8 cellular contexts compared by ENCODE assay signal in the genomic region with DNA sequence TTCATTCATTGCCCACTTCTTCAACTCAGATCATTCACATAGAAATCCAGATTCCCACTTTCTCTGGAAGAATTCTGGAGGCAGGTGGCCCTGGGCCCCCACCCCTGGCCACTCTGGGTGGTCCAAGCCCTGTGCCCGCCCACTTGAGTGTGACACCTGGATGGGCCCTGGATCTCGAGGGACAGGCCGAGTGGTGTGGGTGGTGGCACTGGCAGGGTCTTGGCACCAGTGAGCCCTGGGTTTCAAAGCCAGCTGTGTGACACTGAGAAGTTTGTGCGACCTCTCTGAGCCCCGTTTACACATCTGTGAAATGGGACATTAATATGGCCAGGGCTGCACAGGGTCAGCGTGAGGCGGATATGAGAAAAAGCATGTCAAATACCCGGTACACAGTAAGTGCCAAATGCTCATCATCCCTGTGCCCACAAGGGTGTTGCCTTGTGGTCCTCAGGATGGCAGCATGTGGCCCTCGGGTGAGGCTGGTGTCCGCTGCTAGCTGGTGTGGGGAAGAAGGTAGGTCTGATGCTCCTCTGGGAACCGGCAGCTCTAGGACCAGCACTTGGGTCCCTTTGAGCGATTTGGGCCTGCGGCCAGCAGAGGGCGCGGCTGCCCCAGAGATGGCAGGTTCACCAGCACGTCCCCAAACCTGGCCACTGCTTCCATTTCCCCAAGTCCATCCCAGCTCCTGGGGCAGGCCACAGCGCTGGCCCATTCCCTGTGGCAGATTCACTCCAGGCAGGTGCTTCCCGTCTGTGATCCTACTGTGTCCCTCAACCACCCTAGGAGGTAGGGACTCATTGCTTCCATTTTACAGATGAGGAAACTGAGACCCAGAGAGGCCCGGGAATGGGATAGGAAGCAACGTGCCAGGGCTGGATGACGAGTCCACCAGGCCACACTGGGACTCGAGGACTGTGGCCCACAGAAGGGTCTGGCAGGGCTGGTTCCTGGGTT. TPM values are rescaled to one million over a fixed set of nuclear protein-coding genes. Genes with fewer than 3 reads are reported as not detected.
A peak's percentile ranks its signal among the peaks of the same experiment; 100 is the strongest.
DNase-seq lines count a peak whose midpoint lies in the region; ATAC-seq and TF ChIP-seq lines count a peak whose summit lies in the region.

No MANE protein-coding gene starts in this region.

- H3K36me3 Mint-ChIP-seq in activated T-helper 17 cell treated with anti-CD3 and anti-CD28 coated beads, Interleukin-2, amount 50 U/mL, for 72 hours (ENCODE audit: low read depth): no peaks in the 10 kb centered on the region

- TF ChIP-seq CTCF in foreskin fibroblast (IDR thresholded peaks at IDR 0.05; ENCODE audit: low read depth, low read length): peak; percentile 84

- DNase-seq in GM04504 (ENCODE audit: low read depth) (peak; percentile 38), HuH-7 (ENCODE audit: low spot score) (peak; percentile 91), RPMI7951 (ENCODE audit: low read depth) (peak; percentile 68), foreskin fibroblast (peak; percentile 67 to 90), non-pigmented ciliary epithelial cell (ENCODE audit: low read depth) (peak; percentile 44), substantia nigra (lab: John Stamatoyannopoulos, UW) (peak in 45 of 49 donors; percentile 4 to 82 (median 46))

- no peak overlapping the region for H3K4me3 ChIP-seq in foreskin fibroblast (ENCODE audit: low read depth in 1 of 2, low read length in 2 of 2)

- H3K9me3 Mint-ChIP-seq in activated T-helper 17 cell treated with anti-CD3 and anti-CD28 coated beads, Interleukin-2, amount 50 U/mL, for 72 hours: no peaks in the 10 kb centered on the region

- no peaks in the 10 kb centered on the region for H3K4me1 Mint-ChIP-seq in activated T-helper 17 cell treated with anti-CD3 and anti-CD28 coated beads, Interleukin-2, amount 50 U/mL, for 72 hours

- no peak overlapping the region for H3K27ac ChIP-seq in substantia nigra (ENCODE audit: low read depth, low read length, poor library complexity, severe bottlenecking)

- no peak overlapping the region for H3K4me3 Mint-ChIP-seq in activated T-helper 17 cell treated with anti-CD3 and anti-CD28 coated beads, Interleukin-2, amount 50 U/mL, for 72 hours

- H3K27ac Mint-ChIP-seq in activated T-helper 17 cell treated with anti-CD3 and anti-CD28 coated beads, Interleukin-2, amount 50 U/mL, for 72 hours: peak overlapping the region; percentile 16

- ATAC-seq in activated T-helper 17 cell treated with anti-CD3 and anti-CD28 coated beads, Interleukin-2, amount 50 U/mL, for 72 hours (replicated peaks): peak; percentile 70
- ATAC-seq in GM21447 (IDR thresholded peaks at IDR 0.05; ENCODE audit: unreplicated experiment): no peak

- H3K27me3 Mint-ChIP-seq in activated T-helper 17 cell treated with anti-CD3 and anti-CD28 coated beads, Interleukin-2, amount 50 U/mL, for 72 hours: peaks cover 9% of the 10 kb centered on the region

RNA-seq across cellular contexts. Expression of a gene that starts 3.6 kb away (rescaled TPM):
- total RNA-seq in RPMI7951 (2014; rRNA removed; shearing (Covaris generic)): 4.2 and 4.3 TPM in 2 replicates
- total RNA-seq in activated T-helper 17 cell treated with anti-CD3 and anti-CD28 coated beads, Interleukin-2, amount 50 U/mL, for 72 hours: 1 to 10 TPM in 1 of 2 donors, under 1 TPM in 1; 0.48 to 2.5 TPM

RNA-seq across cellular contexts. Expression of a gene that starts 11.4 kb away (rescaled TPM):
- total RNA-seq in RPMI7951 (2014; rRNA removed; shearing (Covaris generic)): not detected in 2 replicates
- not detected for total RNA-seq in activated T-helper 17 cell treated with anti-CD3 and anti-CD28 coated beads, Interleukin-2, amount 50 U/mL, for 72 hours

RNA-seq across cellular contexts. Expression of a gene that starts 57.7 kb away (rescaled TPM):
- total RNA-seq in RPMI7951 (2014; rRNA removed; shearing (Covaris generic)): 1.1 and 1.4 TPM in 2 replicates
- 1 to 10 TPM; 2.7 to 4.3 TPM for total RNA-seq in activated T-helper 17 cell treated with anti-CD3 and anti-CD28 coated beads, Interleukin-2, amount 50 U/mL, for 72 hours

Comparison
In these comparisons a context has a peak if more than half of its experiments do, and no peak if none do; other contexts are left out.
1. DNase-seq: peak in every context shown above with its lines; median percentile 91 in HuH-7; 78 in foreskin fibroblast; 68 in RPMI7951; 46 in substantia nigra; 44 in non-pigmented ciliary epithelial cell; 38 in GM04504.